ENCODE assay signal across 8 cellular contexts in genomic region chr10:72108811-72109618, GRCh38. TPM values are rescaled to one million over a fixed set of nuclear protein-coding genes. Genes with fewer than 3 reads are reported as not detected.
DNase-seq lines count a peak whose midpoint lies in the region; ATAC-seq and TF ChIP-seq lines count a peak whose summit lies in the region.
"Had no signal": no experiment of that assay in that cellular context is flagged by ENCODE, and none has a peak within 500 bp of the region (broad histone marks: within the 10 kb centered on the region; RNA-seq: fewer than 3 reads in every experiment).

No MANE protein-coding gene starts in this region.

- H3K4me3 Mint-ChIP-seq in effector memory CD8-positive, alpha-beta T cell = peak overlapping the region; percentile 61 to 66
- H3K4me3 Mint-ChIP-seq in nephron = no peak overlapping the region

- TF ChIP-seq CTCF in nephron (IDR thresholded peaks at IDR 0.05; ENCODE audit: unreplicated experiment in 3 of 3) = no peak

- peak; percentile 9 for ATAC-seq in effector memory CD8-positive, alpha-beta T cell (replicated peaks)
- ATAC-seq: lower lobe of right lung had no signal

- H3K36me3 Mint-ChIP-seq in effector memory CD8-positive, alpha-beta T cell (ENCODE audit: insufficient read depth) = no peaks in the 10 kb centered on the region
- H3K36me3 Mint-ChIP-seq in nephron (ENCODE audit: low read depth) = peaks cover 20% of the 10 kb centered on the region

- peak overlapping the region in 1 of 2 donors; percentile 82 for H3K27ac Mint-ChIP-seq in effector memory CD8-positive, alpha-beta T cell
- H3K27ac Mint-ChIP-seq in nephron = peak overlapping the region; percentile 43 to 92 (median 58)

- H3K4me1 Mint-ChIP-seq in effector memory CD8-positive, alpha-beta T cell (ENCODE audit: low read depth in 2 of 2) = peaks cover 28 to 34% of the 10 kb centered on the region in 2 donors
- H3K4me1 Mint-ChIP-seq in nephron = peaks cover 50% of the 10 kb centered on the region

- no peaks in the 10 kb centered on the region for H3K27me3 Mint-ChIP-seq in effector memory CD8-positive, alpha-beta T cell
- no peaks in the 10 kb centered on the region for H3K27me3 Mint-ChIP-seq in nephron (ENCODE audit: low read depth)

- H3K9me3 Mint-ChIP-seq in effector memory CD8-positive, alpha-beta T cell = no peaks in the 10 kb centered on the region
- no peaks in the 10 kb centered on the region for H3K9me3 Mint-ChIP-seq in nephron

- peak; percentile 17 for DNase-seq in Daoy (ENCODE audit: low read depth)
- DNase-seq in NCI-H2227 (lab: John Stamatoyannopoulos, UW; ENCODE audit: unreplicated experiment) = peak; percentile 32
- no peak for DNase-seq in effector memory CD8-positive, alpha-beta T cell
- DNase-seq in NCI-H1417 treated with DMSO at 0.1 percent for 48 hours (lab: John Stamatoyannopoulos, UW) = no peak
- DNase-seq in SHP77 (lab: John Stamatoyannopoulos, UW) = no peak
- DNase-seq in NCI-H2107 treated with DMSO at 0.1 percent for 48 hours (lab: John Stamatoyannopoulos, UW; ENCODE audit: unreplicated experiment) = no peak
- DNase-seq: lower lobe of right lung had no signal

RNA-seq across cellular contexts. Expression of gene SPOCK2, which starts 20.7 kb away (rescaled TPM):
- 0.29 TPM in 1 of 2 replicates, not detected in the other for total RNA-seq in Daoy (2014; rRNA removed; shearing (Covaris generic))

Comparison
In these comparisons a context has a peak if more than half of its experiments do, and no peak if none do; other contexts are left out.
1. DNase-seq: peak in Daoy (single experiment) and NCI-H2227 (single experiment); none in effector memory CD8-positive, alpha-beta T cell (0 of 3), NCI-H1417 treated with DMSO at 0.1 percent for 48 hours (single experiment), SHP77 (0 of 2) and NCI-H2107 treated with DMSO at 0.1 percent for 48 hours (single experiment).
2. H3K4me3 Mint-ChIP-seq: peak in effector memory CD8-positive, alpha-beta T cell (2 of 2); none in nephron (0 of 3).